In the genomic region with DNA sequence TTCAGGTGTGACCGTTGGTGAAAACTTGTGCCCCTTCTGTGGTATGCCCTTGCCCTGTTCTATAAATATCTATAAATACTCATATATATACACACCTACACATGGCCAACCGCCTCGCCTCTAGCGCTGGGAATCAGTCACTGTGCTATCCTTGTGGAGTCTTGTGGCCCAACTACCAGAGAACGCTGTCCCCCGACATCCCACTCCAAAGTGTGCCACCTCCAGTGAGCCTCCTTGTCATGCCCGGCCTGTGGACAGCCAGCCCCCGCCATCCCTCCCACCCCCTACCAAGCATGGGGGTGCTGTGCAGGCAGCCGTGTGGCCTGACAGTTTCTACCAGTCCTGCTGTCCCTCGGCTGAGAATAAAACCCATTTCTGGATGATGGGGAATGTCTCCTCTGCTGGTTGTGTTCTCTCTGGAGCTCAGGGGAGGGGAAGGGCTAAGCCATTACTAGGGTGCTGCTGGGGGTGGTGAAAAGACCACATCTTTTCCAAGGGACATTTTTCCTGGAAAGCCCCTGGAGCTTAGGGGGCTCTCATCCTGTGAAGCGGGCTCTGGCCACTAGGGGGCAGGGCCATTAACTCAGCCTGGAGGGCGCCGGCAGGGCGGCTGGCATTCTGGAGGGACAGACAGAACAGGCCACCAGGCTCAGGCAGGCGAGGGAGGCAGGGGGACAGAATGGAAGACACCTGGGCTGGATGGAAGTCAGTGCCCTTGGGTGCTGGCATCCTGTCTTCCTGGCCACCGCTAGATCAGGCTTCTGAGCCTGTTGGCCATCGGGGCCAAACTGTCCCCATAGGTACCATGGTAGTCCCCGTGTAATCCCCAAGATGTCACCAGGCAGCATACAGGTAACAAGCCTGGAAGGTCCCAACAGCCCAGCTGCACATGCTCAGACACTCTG, we compare ENCODE assay signal across 8 cellular contexts. TPM values are rescaled to one million over a fixed set of nuclear protein-coding genes. Genes with fewer than 3 reads are reported as not detected.
A peak's percentile ranks its signal among the peaks of the same experiment; 100 is the strongest.
DNase-seq lines count a peak whose midpoint lies in the region; ATAC-seq and TF ChIP-seq lines count a peak whose summit lies in the region.

No MANE protein-coding gene starts in this region.

- H3K9me3 ChIP-seq in effector memory CD4-positive, alpha-beta T cell (ENCODE audit: control insufficient read depth, low read length), result no peaks in the 10 kb centered on the region
- no peaks in the 10 kb centered on the region for H3K9me3 ChIP-seq in mucosa of descending colon

- H3K4me3 ChIP-seq in effector memory CD4-positive, alpha-beta T cell (ENCODE audit: insufficient read depth, low read depth, low read length, poor library complexity, severe bottlenecking), result no peak overlapping the region
- no peak overlapping the region for H3K4me3 ChIP-seq in mucosa of descending colon

- no peaks in the 10 kb centered on the region for H3K27me3 ChIP-seq in effector memory CD4-positive, alpha-beta T cell (replicated peaks; ENCODE audit: control insufficient read depth, insufficient read depth, low read length, poor library complexity, severe bottlenecking)

- intact Hi-C loops in mucosa of descending colon (cut with DNase I, micrococcal nuclease), result no loop called here

- H3K27me3 Mint-ChIP-seq in stimulated activated naive CD8-positive, alpha-beta T cell treated with anti-CD3 and anti-CD28 coated beads, Interleukin-15, amount 100 ng/mL, for 72 hours, result peaks cover 18% of the 10 kb centered on the region

- H3K36me3 ChIP-seq in effector memory CD4-positive, alpha-beta T cell (ENCODE audit: control insufficient read depth, insufficient read depth, low read length), result peaks cover 21% of the 10 kb centered on the region
- H3K36me3 ChIP-seq in mucosa of descending colon (ENCODE audit: low read depth), result peaks cover 8% of the 10 kb centered on the region

- no peaks in the 10 kb centered on the region for H3K9me3 Mint-ChIP-seq in stimulated activated naive CD8-positive, alpha-beta T cell treated with anti-CD3 and anti-CD28 coated beads, Interleukin-15, amount 100 ng/mL, for 72 hours

- peak; percentile 72 for TF ChIP-seq CTCF in mucosa of descending colon (IDR thresholded peaks at IDR 0.05)

- no peak overlapping the region for H3K27ac Mint-ChIP-seq in stimulated activated naive CD8-positive, alpha-beta T cell treated with anti-CD3 and anti-CD28 coated beads, Interleukin-15, amount 100 ng/mL, for 72 hours

- peaks cover 8% of the 10 kb centered on the region for H3K4me1 Mint-ChIP-seq in stimulated activated naive CD8-positive, alpha-beta T cell treated with anti-CD3 and anti-CD28 coated beads, Interleukin-15, amount 100 ng/mL, for 72 hours

- DNase-seq in NCI-H2227 (lab: John Stamatoyannopoulos, UW; ENCODE audit: unreplicated experiment) (peak; percentile 70), NCI-H2227 treated with DMSO at 0.1 percent for 48 hours (lab: John Stamatoyannopoulos, UW) (no peak), NCI-H1105 treated with DMSO at 0.1 percent for 48 hours (lab: John Stamatoyannopoulos, UW) (peak; percentile 49), mucosa of descending colon (peak in 2 of 3 donors; percentile 72 to 78), DMS114 treated with DMSO at 0.1 percent for 48 hours (lab: John Stamatoyannopoulos, UW; ENCODE audit: unreplicated experiment) (no peak)
- DNase-seq in activated CD4-positive, alpha-beta T cell treated with anti-CD3 and anti-CD28 coated beads, Interleukin-2, amount 50 U/mL, for 48 hours, result peak; percentile 58 to 65
- DNase-seq in effector memory CD4-positive, alpha-beta T cell, result peak in 2 of 3 donors; percentile 16 to 32
- peak; percentile 51 for DNase-seq in stimulated activated naive CD8-positive, alpha-beta T cell treated with anti-CD3 and anti-CD28 coated beads, Interleukin-15, amount 100 ng/mL, for 72 hours

- H3K4me3 Mint-ChIP-seq in stimulated activated naive CD8-positive, alpha-beta T cell treated with anti-CD3 and anti-CD28 coated beads, Interleukin-15, amount 100 ng/mL, for 72 hours, result no peak overlapping the region

- ATAC-seq in mucosa of descending colon, result peak; percentile 28
- ATAC-seq in stimulated activated naive CD8-positive, alpha-beta T cell treated with anti-CD3 and anti-CD28 coated beads, Interleukin-15, amount 100 ng/mL, for 72 hours, result peak; percentile 37

- peaks cover 10% of the 10 kb centered on the region for H3K4me1 ChIP-seq in effector memory CD4-positive, alpha-beta T cell (ENCODE audit: control insufficient read depth, insufficient read depth, low read length, poor library complexity, severe bottlenecking)
- peaks cover 7% of the 10 kb centered on the region for H3K4me1 ChIP-seq in mucosa of descending colon (ENCODE audit: low read depth)

- no peak overlapping the region for H3K27ac ChIP-seq in effector memory CD4-positive, alpha-beta T cell (ENCODE audit: insufficient read depth, low read length, poor library complexity, severe bottlenecking)

RNA-seq across cellular contexts. Expression of a gene that starts 20.7 kb away (rescaled TPM):
- total RNA-seq in mucosa of descending colon, result 100 to 1,000 TPM in 1 of 3 donors, 10 to 100 TPM in 2; 90.3 to 118 (median 96.5) TPM

RNA-seq across cellular contexts. Expression of a gene that starts 21.0 kb away (rescaled TPM):
- 10 to 100 TPM; 10.6 to 13.8 (median 11.5) TPM for total RNA-seq in mucosa of descending colon

RNA-seq across cellular contexts. Expression of a gene that starts 51.9 kb away (rescaled TPM):
- 10 to 100 TPM in 1 of 3 donors, 1 to 10 TPM in 2; 4.0 to 19.0 (median 6.7) TPM for total RNA-seq in mucosa of descending colon

Comparison
In these comparisons a context has a peak if more than half of its experiments do, and no peak if none do; other contexts are left out.
1. DNase-seq: peak in NCI-H2227 (single experiment), NCI-H1105 treated with DMSO at 0.1 percent for 48 hours (single experiment), activated CD4-positive, alpha-beta T cell treated with anti-CD3 and anti-CD28 coated beads, Interleukin-2, amount 50 U/mL, for 48 hours (2 of 2), effector memory CD4-positive, alpha-beta T cell (2 of 3), mucosa of descending colon (2 of 3) and stimulated activated naive CD8-positive, alpha-beta T cell treated with anti-CD3 and anti-CD28 coated beads, Interleukin-15, amount 100 ng/mL, for 72 hours (2 of 2); none in NCI-H2227 treated with DMSO at 0.1 percent for 48 hours (single experiment) and DMS114 treated with DMSO at 0.1 percent for 48 hours (single experiment).